Comparison of ENCODE assay signal across 28 cellular contexts in the genomic region with DNA sequence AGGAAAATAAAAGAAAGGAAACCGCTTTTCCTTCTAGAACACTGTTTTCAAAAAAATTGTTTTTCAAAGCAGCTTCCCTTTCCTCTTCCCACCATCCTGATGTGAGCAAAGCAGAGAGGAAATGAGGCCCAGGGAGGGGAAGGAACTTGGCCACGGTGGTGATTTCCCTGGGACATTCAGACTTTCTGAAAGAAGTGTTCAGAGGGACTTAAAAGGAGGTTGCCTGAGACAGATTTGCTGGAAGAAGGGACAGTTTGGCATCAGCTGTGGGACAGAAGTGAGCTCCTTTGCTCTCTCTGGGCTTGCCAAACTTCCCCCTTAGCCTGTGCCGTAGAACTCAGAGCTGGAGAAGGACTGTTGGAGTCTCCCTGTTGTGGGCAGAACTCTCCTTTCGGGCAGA. TPM values are rescaled to one million over a fixed set of nuclear protein-coding genes. Genes with fewer than 3 reads are reported as not detected.
DNase-seq lines count a peak whose midpoint lies in the region; ATAC-seq and TF ChIP-seq lines count a peak whose summit lies in the region.
"Had no signal": no experiment of that assay in that cellular context is flagged by ENCODE, and none has a peak within 500 bp of the region (broad histone marks: within the 10 kb centered on the region; RNA-seq: fewer than 3 reads in every experiment).

No MANE protein-coding gene starts in this region.

- peaks cover 15 to 18% (median 16%) of the 10 kb centered on the region in 10 experiments for H3K4me1 ChIP-seq in BLaER1 treated with 17β-estradiol and CSF1 and Interleukin-3, amounts not matched to agents 10 nM and 100 nM
- H3K4me1 ChIP-seq in psoas muscle: no peaks in the 10 kb centered on the region
- H3K4me1 ChIP-seq: breast epithelium, HAP-1, pancreas had no signal

- no peak overlapping the region; a peak in 1 of 22 replicates for H3K9ac ChIP-seq in BLaER1 treated with 17β-estradiol and CSF1 and Interleukin-3, amounts not matched to agents 10 nM and 100 nM

- H3K27me3 ChIP-seq in BLaER1 treated with 17β-estradiol and CSF1 and Interleukin-3, amounts not matched to agents 10 nM and 100 nM: no peaks in the 10 kb centered on the region; a peak in 1 of 22 replicates
- H3K27me3 ChIP-seq in psoas muscle (ENCODE audit: insufficient read depth in 3 of 3, low read length in 2 of 3): no peaks in the 10 kb centered on the region
- H3K27me3 ChIP-seq: breast epithelium, pancreas had no signal

- intact Hi-C loops in psoas muscle (cut with DNase I): no loop called here

- 53 to 57% (median 57%) methylated on average over 4 of the region's 4 CpGs for WGBS in psoas muscle, 3 donors

- peak in 1 of 4 donors; percentile 38 for ATAC-seq in psoas muscle
- ATAC-seq: GM12878, natural killer cell, pancreas had no signal

- H3K36me3 ChIP-seq in BLaER1 treated with 17β-estradiol and CSF1 and Interleukin-3, amounts not matched to agents 10 nM and 100 nM: no peaks in the 10 kb centered on the region
- no peaks in the 10 kb centered on the region for H3K36me3 ChIP-seq in psoas muscle (ENCODE audit: insufficient read depth in 1 of 2, low read depth in 1 of 2)
- H3K36me3 ChIP-seq: breast epithelium, HAP-1, pancreas, WERI-Rb-1 had no signal

- no peaks in the 10 kb centered on the region for H3K9me3 ChIP-seq in BLaER1 treated with 17β-estradiol and CSF1 and Interleukin-3, amounts not matched to agents 10 nM and 100 nM (replicated peaks in 1 of 11)
- H3K9me3 ChIP-seq in psoas muscle: no peaks in the 10 kb centered on the region
- H3K9me3 ChIP-seq: breast epithelium, HAP-1, pancreas had no signal

- H3K4me3 ChIP-seq in BLaER1 treated with 17β-estradiol and CSF1 and Interleukin-3, amounts not matched to agents 10 nM and 100 nM: no peak overlapping the region
- no peak overlapping the region for H3K4me3 ChIP-seq in psoas muscle
- H3K4me3 ChIP-seq: breast epithelium, GM12878, HAP-1, pancreas had no signal

- no peak overlapping the region; a peak in 3 of 22 replicates for H3K27ac ChIP-seq in BLaER1 treated with 17β-estradiol and CSF1 and Interleukin-3, amounts not matched to agents 10 nM and 100 nM
- peak overlapping the region; percentile 1 for H3K27ac ChIP-seq in psoas muscle
- H3K27ac ChIP-seq: breast epithelium, pancreas, WERI-Rb-1 had no signal

- H3K4me2 ChIP-seq in BLaER1 treated with 17β-estradiol and CSF1 and Interleukin-3, amounts not matched to agents 10 nM and 100 nM: peak overlapping the region; percentile 47 to 78 (median 62)

- H4K20me1 ChIP-seq in BLaER1 treated with 17β-estradiol and CSF1 and Interleukin-3, amounts not matched to agents 10 nM and 100 nM: no peaks in the 10 kb centered on the region; a peak in 1 of 22 replicates

- DNase-seq in dermis blood vessel endothelial cell: peak; percentile 23
- peak; percentile 15 to 28 for DNase-seq in lung microvascular endothelial cell (ENCODE audit: low read depth in 2 of 2)
- DNase-seq in psoas muscle: peak in 1 of 2 donors; percentile 55
- DNase-seq in NCI-H774 (lab: John Stamatoyannopoulos, UW): no peak
- no peak for DNase-seq in T-helper 2 cell
- DNase-seq in AML-193 (lab: John Stamatoyannopoulos, UW): no peak
- DNase-seq in COLO668 (lab: John Stamatoyannopoulos, UW; ENCODE audit: unreplicated experiment): no peak
- DNase-seq: ACHN; activated CD4-positive, alpha-beta T cell treated with anti-CD3 and anti-CD28 coated beads, Interleukin-2, amount 10 ng/mL, durations not matched to agents 7 days and 5 days; activated naive CD4-positive, alpha-beta T cell treated with anti-CD3 and anti-CD28 coated beads, Interleukin-2, amount 10 ng/mL, durations not matched to agents 7 days and 5 days; activated T-cell treated with anti-CD3 and anti-CD28 coated beads, Interleukin-2, amount 50 U/mL, for 48 hours; amniotic stem cell; Calu3; DND-41; kidney glomerular epithelial cell; natural killer cell; NCI-H1105; NCI-H1930; NCI-H446; stimulated activated CD4-positive, alpha-beta T cell treated with anti-CD3 and anti-CD28 coated beads, Interleukin-15, amount 100 ng/mL, for 24 hours; WERI-Rb-1 had no signal

- TF ChIP-seq CTCF in psoas muscle (IDR thresholded peaks at IDR 0.05): no peak

RNA-seq across cellular contexts. Expression of a gene that starts 30.3 kb away (rescaled TPM):
- total RNA-seq in dermis blood vessel endothelial cell (not detected in 2 replicates), lung microvascular endothelial cell (under 0.01 TPM in 1 of 2 replicates, not detected in the other), psoas muscle (1 to 10 TPM in 3 of 4 donors, under 1 TPM in 1; 0.79 to 6.6 (median 1.8) TPM)
- 1 to 10 TPM in 1 of 3 donors, under 1 TPM in 2; 0.40 to 1.2 (median 0.69) TPM for polyA plus RNA-seq in psoas muscle
- total RNA-seq: activated CD4-positive, alpha-beta T cell treated with anti-CD3 and anti-CD28 coated beads, Interleukin-2, amount 10 ng/mL, durations not matched to agents 7 days and 5 days; Calu3; GM12878; natural killer cell; OCI-LY7 had no signal
- polyA plus RNA-seq: GM12878, IgD-negative memory B cell had no signal

Comparison
In these comparisons a context has a peak if more than half of its experiments do, and no peak if none do; other contexts are left out.
1. DNase-seq: peak in dermis blood vessel endothelial cell (single experiment) and lung microvascular endothelial cell (2 of 2); none in NCI-H774 (single experiment), T-helper 2 cell (0 of 5), AML-193 (0 of 2) and COLO668 (single experiment).